16 cellular contexts compared by ENCODE assay signal in genomic region chr6:74075323-74075722, GRCh38.
DNase-seq lines count a peak whose midpoint lies in the region; ATAC-seq and TF ChIP-seq lines count a peak whose summit lies in the region.
"Had no signal": no experiment of that assay in that cellular context is flagged by ENCODE, and none has a peak within 500 bp of the region (broad histone marks: within the 10 kb centered on the region; RNA-seq: fewer than 3 reads in every experiment).

No MANE protein-coding gene starts in this region.

- no peaks in the 10 kb centered on the region; the same call in 1 of the 2 replicates for H3K27me3 ChIP-seq in ACC112 (ENCODE audit: insufficient read depth, low read length)
- H3K27me3 ChIP-seq: vagina had no signal

- DNase-seq in NCI-H460 (ENCODE audit: extremely low read depth, low read depth) (peak; percentile 1), lower leg skin (ENCODE audit: low spot score in 2 of 2) (peak; percentile 70 to 88), anterior cingulate cortex (lab: John Stamatoyannopoulos, UW) (no peak), DMS153 (lab: John Stamatoyannopoulos, UW) (no peak), 8988T (no peak)
- no peak for DNase-seq in effector memory CD8-positive, alpha-beta T cell
- DNase-seq: activated CD4-positive, CD25-positive, alpha-beta regulatory T cell; islet precursor cell; NCI-H1092; NCI-H2171; occipital lobe; stimulated activated naive B cell treated with anti-CD40 and anti-IgM and Interleukin-4, amounts not matched to agents 10 μg/mL and 1 μg/mL and 100 μg/mL, for 72 hours had no signal

- H3K36me3 ChIP-seq in ACC112 (ENCODE audit: insufficient read depth, low read length) = no peaks in the 10 kb centered on the region
- H3K36me3 ChIP-seq: vagina had no signal

- H3K27me3 Mint-ChIP-seq in effector memory CD8-positive, alpha-beta T cell = no peaks in the 10 kb centered on the region
- H3K27me3 Mint-ChIP-seq: stimulated activated naive B cell treated with anti-CD40 and anti-IgM and Interleukin-4, amounts not matched to agents 10 μg/mL and 1 μg/mL and 100 μg/mL, for 72 hours had no signal

- TF ChIP-seq POLR2A in lower leg skin (IDR thresholded peaks at IDR 0.05) = no peak

- no peak overlapping the region for H3K4me3 ChIP-seq in ACC112 (ENCODE audit: low read depth, low read length)
- H3K4me3 ChIP-seq in lower leg skin (ENCODE audit: low read depth, poor library complexity, severe bottlenecking) = no peak overlapping the region
- H3K4me3 ChIP-seq: mucosa of descending colon, vagina had no signal

- H3K27ac ChIP-seq in ACC112 (ENCODE audit: low read depth, low read length) = no peak overlapping the region
- H3K27ac ChIP-seq: vagina had no signal

- WGBS in lower leg skin, 2 donors = 28 to 38% methylated on average over 3 of the region's 3 CpGs

- no peak overlapping the region for H3K27ac Mint-ChIP-seq in effector memory CD8-positive, alpha-beta T cell
- H3K27ac Mint-ChIP-seq: stimulated activated naive B cell treated with anti-CD40 and anti-IgM and Interleukin-4, amounts not matched to agents 10 μg/mL and 1 μg/mL and 100 μg/mL, for 72 hours had no signal

- no peaks in the 10 kb centered on the region for H3K36me3 Mint-ChIP-seq in effector memory CD8-positive, alpha-beta T cell (ENCODE audit: insufficient read depth)
- H3K36me3 Mint-ChIP-seq: stimulated activated naive B cell treated with anti-CD40 and anti-IgM and Interleukin-4, amounts not matched to agents 10 μg/mL and 1 μg/mL and 100 μg/mL, for 72 hours had no signal

- H3K4me3 Mint-ChIP-seq in effector memory CD8-positive, alpha-beta T cell = no peak overlapping the region
- H3K4me3 Mint-ChIP-seq: stimulated activated naive B cell treated with anti-CD40 and anti-IgM and Interleukin-4, amounts not matched to agents 10 μg/mL and 1 μg/mL and 100 μg/mL, for 72 hours had no signal

- H3K4me1 ChIP-seq in ACC112 (ENCODE audit: control insufficient read depth, insufficient read depth, low read length, unreplicated experiment) = peaks cover 15% of the 10 kb centered on the region

- no peaks in the 10 kb centered on the region for H3K79me2 ChIP-seq in ACC112 (ENCODE audit: control insufficient read depth, insufficient read depth, low read length, unreplicated experiment)

- no peak for TF ChIP-seq CTCF in lower leg skin (IDR thresholded peaks at IDR 0.05)

- intact Hi-C loops in lower leg skin (cut with DNase I; ENCODE audit: low total_unique reads) = no loop called here

- ATAC-seq in esophagus mucosa = peak; percentile 77
- ATAC-seq in effector memory CD8-positive, alpha-beta T cell (replicated peaks) = no peak
- ATAC-seq: mucosa of descending colon; stimulated activated naive B cell treated with anti-CD40 and anti-IgM and Interleukin-4, amounts not matched to agents 10 μg/mL and 1 μg/mL and 100 μg/mL, for 72 hours had no signal

- no peaks in the 10 kb centered on the region for H3K9me3 Mint-ChIP-seq in effector memory CD8-positive, alpha-beta T cell

- peak overlapping the region; percentile 8 for H2AFZ ChIP-seq in ACC112 (ENCODE audit: low read length, unreplicated experiment)

- no peaks in the 10 kb centered on the region for H3K4me1 Mint-ChIP-seq in effector memory CD8-positive, alpha-beta T cell (ENCODE audit: low read depth in 2 of 2)
- H3K4me1 Mint-ChIP-seq: stimulated activated naive B cell treated with anti-CD40 and anti-IgM and Interleukin-4, amounts not matched to agents 10 μg/mL and 1 μg/mL and 100 μg/mL, for 72 hours had no signal

Comparison
In these comparisons a context has a peak if more than half of its experiments do, and no peak if none do; other contexts are left out.
1. DNase-seq: peak in NCI-H460 (single experiment) and lower leg skin (2 of 2); none in effector memory CD8-positive, alpha-beta T cell (0 of 3), anterior cingulate cortex (0 of 58), DMS153 (single experiment) and 8988T (single experiment).